10 cellular contexts compared by ENCODE assay signal in genomic region chr2:9092383-9093282, GRCh38.
DNase-seq lines count a peak whose midpoint lies in the region; ATAC-seq, FAIRE-seq and TF ChIP-seq lines count a peak whose summit lies in the region.
"Had no signal": no experiment of that assay in that cellular context is flagged by ENCODE, and none has a peak within 500 bp of the region (broad histone marks: within the 10 kb centered on the region; RNA-seq: fewer than 3 reads in every experiment).

No MANE protein-coding gene starts in this region.

- in situ Hi-C loops in K562 (cut with MboI), result no loop called here

- CTCF ChIA-PET in K562 (lab: Yijun Ruan, JAX; ENCODE audit: low intra/inter-chr PET ratio), result no interaction called here

- intact Hi-C loops in K562 (cut with micrococcal nuclease), result no loop called here
- intact Hi-C loops in upper lobe of right lung (cut with DNase I), result no loop called here

- H3K9me3 ChIP-seq in K562 (replicated peaks; ENCODE audit: control insufficient read depth, insufficient read depth, low read depth, low read length), result no peaks in the 10 kb centered on the region
- H3K9me3 ChIP-seq in upper lobe of right lung, result no peaks in the 10 kb centered on the region

- H3K4me3 ChIP-seq in K562 (no peak overlapping the region), upper lobe of right lung (no peak overlapping the region)

- H2AFZ ChIP-seq in K562 (ENCODE audit: low read depth, low read length), result 0 out of 2 replicates have a peak overlapping the region, but pooled peaks have one; percentile 3

- no peaks in the 10 kb centered on the region for H3K36me3 ChIP-seq in K562 (ENCODE audit: control insufficient read depth, insufficient read depth, low read length)
- H3K36me3 ChIP-seq in upper lobe of right lung, result no peaks in the 10 kb centered on the region

- no peak for TF ChIP-seq CTCF in K562 (IDR thresholded peaks at IDR 0.05 in 2 of 3, conservative IDR thresholded peaks at IDR 0.05 in 1 of 3; ENCODE audit: insufficient read depth in 2 of 3, low read depth in 1 of 3, low read length in 3 of 3)
- no peak for TF ChIP-seq CTCF in upper lobe of right lung (IDR thresholded peaks at IDR 0.05)

- 46% methylated on average over 7 of the region's 7 CpGs for WGBS in K562 (ENCODE audit: insufficient coverage, low coverage, missing lambda C conversion rate)

- H3K9ac ChIP-seq in K562 (ENCODE audit: insufficient read depth in 1 of 2, low read depth in 2 of 2, low read length in 2 of 2), result no peak overlapping the region

- H4K20me1 ChIP-seq in K562 (replicated peaks; ENCODE audit: control insufficient read depth, insufficient read depth, low read length), result no peaks in the 10 kb centered on the region

- H3K9me1 ChIP-seq in K562 (ENCODE audit: control insufficient read depth, insufficient read depth, low read length), result no peaks in the 10 kb centered on the region

- POLR2A ChIA-PET in K562 (lab: Yijun Ruan, JAX), result interaction anchor here (0.6 to 1.2 kb wide), 2 partner anchors 88 to 304 kb away, joined by 3 to 4 read pairs; no protein-coding TSS in a partner anchor

- H3K4me1 ChIP-seq in K562 (replicated peaks in 1 of 2; ENCODE audit: control insufficient read depth in 2 of 2, insufficient read depth in 2 of 2, low read length in 2 of 2), result peaks cover 0 to 22% of the 10 kb centered on the region in 2 experiments; a peak in 2 of 5 replicates
- H3K4me1 ChIP-seq in upper lobe of right lung, result peaks cover 8% of the 10 kb centered on the region

- no peaks in the 10 kb centered on the region for H3K79me2 ChIP-seq in K562 (ENCODE audit: control insufficient read depth, insufficient read depth, low read length)

- no peak overlapping the region for H3K4me2 ChIP-seq in K562 (ENCODE audit: insufficient read depth, low read length)

- TF ChIP-seq EP300 in K562 (IDR thresholded peaks at IDR 0.05; ENCODE audit: low read length), result no peak

- no peaks in the 10 kb centered on the region for H3K27me3 ChIP-seq in K562 (ENCODE audit: control insufficient read depth in 2 of 2, insufficient read depth in 2 of 2, low read length in 2 of 2)
- no peaks in the 10 kb centered on the region for H3K27me3 ChIP-seq in upper lobe of right lung

- no peak overlapping the region for H3K27ac ChIP-seq in K562 (ENCODE audit: extremely low read depth, low read depth, low read length)
- no peak overlapping the region for H3K27ac ChIP-seq in upper lobe of right lung

- no peak for TF ChIP-seq POLR2A in K562 (conservative IDR thresholded peaks at IDR 0.05)

- FAIRE-seq in K562 (lab: Jason Lieb, UNC), result peak; percentile 75
- FAIRE-seq: colon had no signal

- ATAC-seq in GM18870 (IDR thresholded peaks at IDR 0.05; ENCODE audit: unreplicated experiment) (peak; percentile 93), GM21526 (IDR thresholded peaks at IDR 0.05; ENCODE audit: low FRiP score, unreplicated experiment) (peak; percentile 93), HG03108 (IDR thresholded peaks at IDR 0.05; ENCODE audit: unreplicated experiment) (peak; percentile 79), K562 (no peak), upper lobe of right lung (no peak)

- TF ChIP-seq RAD21 in K562 (CRISPR knock-in tag; conservative IDR thresholded peaks at IDR 0.05 in 1 of 2, IDR thresholded peaks at IDR 0.05 in 1 of 2), result no peak

- DNase-seq in K562 (ENCODE audit: extremely low read depth in 1 of 4, low spot score in 3 of 4) (peak in 1 of 4 experiments; percentile 10), SK-N-DZ (ENCODE audit: low spot score) (no peak), upper lobe of right lung (no peak), activated gamma-delta T cell treated with Interleukin-2 at 50 U/mL for 16 hours (no peak)
- DNase-seq: activated T-cell treated with anti-CD3 and anti-CD28 coated beads for 4 hours, NCI-H2171 had no signal

- BruUV-seq in K562 (replicated peaks; lab: Mats Ljungman, UMichigan), result no TSS peak

TF ChIP-seq in K562, 482 proteins besides CTCF, POLR2A, EP300 and RAD21:
- TF ChIP-seq POLR2AphosphoS5 (IDR thresholded peaks at IDR 0.05; ENCODE audit: control insufficient read depth, insufficient read depth, low read depth, low read length) (no peak), CEBPG (CRISPR knock-in tag; IDR thresholded peaks at IDR 0.05) (no peak), CEBPG (tag; conservative IDR thresholded peaks at IDR 0.05 in 1 of 2, IDR thresholded peaks at IDR 0.05 in 1 of 2) (no peak), ZNF232 (CRISPR knock-in tag; IDR thresholded peaks at IDR 0.05) (no peak), ZNF324 (CRISPR knock-in tag; IDR thresholded peaks at IDR 0.05) (no peak), MECOM (CRISPR knock-in tag; IDR thresholded peaks at IDR 0.05) (no peak), THRAP3 (IDR thresholded peaks at IDR 0.05; ENCODE audit: borderline replicate concordance) (no peak), GATAD2B (IDR thresholded peaks at IDR 0.05; ENCODE audit: borderline replicate concordance) (no peak)
- TF ChIP-seq, protein P1, sequence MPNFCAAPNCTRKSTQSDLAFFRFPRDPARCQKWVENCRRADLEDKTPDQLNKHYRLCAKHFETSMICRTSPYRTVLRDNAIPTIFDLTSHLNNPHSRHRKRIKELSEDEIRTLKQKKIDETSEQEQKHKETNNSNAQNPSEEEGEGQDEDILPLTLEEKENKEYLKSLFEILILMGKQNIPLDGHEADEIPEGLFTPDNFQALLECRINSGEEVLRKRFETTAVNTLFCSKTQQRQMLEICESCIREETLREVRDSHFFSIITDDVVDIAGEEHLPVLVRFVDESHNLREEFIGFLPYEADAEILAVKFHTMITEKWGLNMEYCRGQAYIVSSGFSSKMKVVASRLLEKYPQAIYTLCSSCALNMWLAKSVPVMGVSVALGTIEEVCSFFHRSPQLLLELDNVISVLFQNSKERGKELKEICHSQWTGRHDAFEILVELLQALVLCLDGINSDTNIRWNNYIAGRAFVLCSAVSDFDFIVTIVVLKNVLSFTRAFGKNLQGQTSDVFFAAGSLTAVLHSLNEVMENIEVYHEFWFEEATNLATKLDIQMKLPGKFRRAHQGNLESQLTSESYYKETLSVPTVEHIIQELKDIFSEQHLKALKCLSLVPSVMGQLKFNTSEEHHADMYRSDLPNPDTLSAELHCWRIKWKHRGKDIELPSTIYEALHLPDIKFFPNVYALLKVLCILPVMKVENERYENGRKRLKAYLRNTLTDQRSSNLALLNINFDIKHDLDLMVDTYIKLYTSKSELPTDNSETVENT (CRISPR knock-in tag; IDR thresholded peaks at IDR 0.05), result no peak
- TF ChIP-seq, protein P2, sequence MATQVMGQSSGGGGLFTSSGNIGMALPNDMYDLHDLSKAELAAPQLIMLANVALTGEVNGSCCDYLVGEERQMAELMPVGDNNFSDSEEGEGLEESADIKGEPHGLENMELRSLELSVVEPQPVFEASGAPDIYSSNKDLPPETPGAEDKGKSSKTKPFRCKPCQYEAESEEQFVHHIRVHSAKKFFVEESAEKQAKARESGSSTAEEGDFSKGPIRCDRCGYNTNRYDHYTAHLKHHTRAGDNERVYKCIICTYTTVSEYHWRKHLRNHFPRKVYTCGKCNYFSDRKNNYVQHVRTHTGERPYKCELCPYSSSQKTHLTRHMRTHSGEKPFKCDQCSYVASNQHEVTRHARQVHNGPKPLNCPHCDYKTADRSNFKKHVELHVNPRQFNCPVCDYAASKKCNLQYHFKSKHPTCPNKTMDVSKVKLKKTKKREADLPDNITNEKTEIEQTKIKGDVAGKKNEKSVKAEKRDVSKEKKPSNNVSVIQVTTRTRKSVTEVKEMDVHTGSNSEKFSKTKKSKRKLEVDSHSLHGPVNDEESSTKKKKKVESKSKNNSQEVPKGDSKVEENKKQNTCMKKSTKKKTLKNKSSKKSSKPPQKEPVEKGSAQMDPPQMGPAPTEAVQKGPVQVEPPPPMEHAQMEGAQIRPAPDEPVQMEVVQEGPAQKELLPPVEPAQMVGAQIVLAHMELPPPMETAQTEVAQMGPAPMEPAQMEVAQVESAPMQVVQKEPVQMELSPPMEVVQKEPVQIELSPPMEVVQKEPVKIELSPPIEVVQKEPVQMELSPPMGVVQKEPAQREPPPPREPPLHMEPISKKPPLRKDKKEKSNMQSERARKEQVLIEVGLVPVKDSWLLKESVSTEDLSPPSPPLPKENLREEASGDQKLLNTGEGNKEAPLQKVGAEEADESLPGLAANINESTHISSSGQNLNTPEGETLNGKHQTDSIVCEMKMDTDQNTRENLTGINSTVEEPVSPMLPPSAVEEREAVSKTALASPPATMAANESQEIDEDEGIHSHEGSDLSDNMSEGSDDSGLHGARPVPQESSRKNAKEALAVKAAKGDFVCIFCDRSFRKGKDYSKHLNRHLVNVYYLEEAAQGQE (CRISPR knock-in tag; IDR thresholded peaks at IDR 0.05; ENCODE audit: low read depth), result no peak

Comparison
In these comparisons a context has a peak if more than half of its experiments do, and no peak if none do; other contexts are left out.
1. ATAC-seq: peak in GM18870 (single experiment), GM21526 (single experiment) and HG03108 (single experiment); none in K562 (single experiment) and upper lobe of right lung (single experiment).